In the genomic region with DNA sequence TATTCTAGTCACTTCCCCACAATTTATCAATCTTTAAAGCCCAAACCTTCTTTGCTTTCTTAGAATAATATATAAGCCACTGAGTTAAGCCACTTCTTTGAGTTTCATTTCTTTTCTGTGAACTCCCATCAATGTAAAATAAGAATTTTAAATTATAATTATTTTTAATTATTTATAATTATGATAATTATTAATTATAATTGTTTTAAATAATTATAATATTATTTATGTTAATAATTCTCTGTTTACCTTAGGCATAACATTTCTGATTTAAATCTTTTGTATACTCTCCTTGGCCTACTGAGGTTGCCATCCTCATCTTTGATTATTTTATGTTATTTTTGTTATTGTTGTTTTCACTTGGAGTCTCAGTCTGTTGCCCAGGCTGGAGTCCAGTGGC, we compare ENCODE assay signal across 27 cellular contexts.
"Had no signal": no experiment of that assay in that cellular context is flagged by ENCODE, and none has a peak within 500 bp of the region (broad histone marks: within the 10 kb centered on the region; RNA-seq: fewer than 3 reads in every experiment).

No MANE protein-coding gene starts in this region.

- ATAC-seq: activated CD4-positive, CD25-positive, alpha-beta regulatory T cell treated with anti-CD3 and anti-CD28 coated beads, Interleukin-2, amount 50 U/mL, for 24 hours; activated CD8-positive, alpha-beta T cell treated with anti-CD3 and anti-CD28 coated beads for 36 hours; activated naive CD8-positive, alpha-beta T cell treated with anti-CD3 and anti-CD28 coated beads, Interleukin-2, amount 50 U/mL, for 24 hours; activated T-cell treated with anti-CD3 and anti-CD28 coated beads, Interleukin-2, amount 50 U/mL, for 4 hours; body of pancreas had no signal

- H3K4me3 ChIP-seq: adrenal gland, body of pancreas, cardiac muscle cell, colonic mucosa, esophagus squamous epithelium had no signal

- H3K36me3 ChIP-seq: adrenal gland, cardiac muscle cell, colonic mucosa, esophagus squamous epithelium had no signal

- H3K27me3 ChIP-seq: adrenal gland, body of pancreas, cardiac muscle cell, colonic mucosa, esophagus squamous epithelium had no signal

- DNase-seq: activated B cell treated with CpG ODN at 0.5 μM for 24 hours; activated CD4-positive, alpha-beta T cell treated with anti-CD3 and anti-CD28 coated beads for 48 hours; activated CD4-positive, alpha-beta T cell treated with anti-CD3 and anti-CD28 coated beads, Interleukin-2, amount 50 U/mL, for 1 hour; activated CD4-positive, alpha-beta T cell treated with anti-CD3 and anti-CD28 coated beads, Interleukin-2, amount 50 U/mL, for 48 hours; activated CD8-positive, alpha-beta memory T cell treated with anti-CD3 and anti-CD28 coated beads for 24 hours; activated CD8-positive, alpha-beta T cell treated with anti-CD3 and anti-CD28 coated beads for 36 hours; activated effector memory CD4-positive, alpha-beta T cell treated with anti-CD3 and anti-CD28 coated beads, Interleukin-2, amount 50 U/mL, for 16 hours; activated naive CD4-positive, alpha-beta T cell treated with anti-CD3 and anti-CD28 coated beads for 36 hours; activated naive CD8-positive, alpha-beta T cell treated with anti-CD3 and anti-CD28 coated beads for 36 hours; activated naive CD8-positive, alpha-beta T cell treated with anti-CD3 and anti-CD28 coated beads, Interleukin-2, amount 50 U/mL, for 24 hours; activated T-cell treated with anti-CD3 and anti-CD28 coated beads, Interleukin-2, amount 50 U/mL, for 4 hours; adrenal gland; amygdala; aorta; body of pancreas; central memory CD4-positive, alpha-beta T cell; cerebellar nuclear complex; colonic mucosa; effector memory CD4-positive, alpha-beta T cell; esophagus squamous epithelium; foreskin melanocyte; head of caudate nucleus; T-helper 2 cell had no signal

- H3K9me3 ChIP-seq: colonic mucosa had no signal

- H3K27ac ChIP-seq: adrenal gland, body of pancreas, cardiac muscle cell, colonic mucosa, epithelial cell of prostate, esophagus squamous epithelium, VCaP had no signal

- H3K4me1 ChIP-seq: adrenal gland, body of pancreas, colonic mucosa, esophagus squamous epithelium had no signal
